ENCODE assay signal across 8 cellular contexts in the genomic region with DNA sequence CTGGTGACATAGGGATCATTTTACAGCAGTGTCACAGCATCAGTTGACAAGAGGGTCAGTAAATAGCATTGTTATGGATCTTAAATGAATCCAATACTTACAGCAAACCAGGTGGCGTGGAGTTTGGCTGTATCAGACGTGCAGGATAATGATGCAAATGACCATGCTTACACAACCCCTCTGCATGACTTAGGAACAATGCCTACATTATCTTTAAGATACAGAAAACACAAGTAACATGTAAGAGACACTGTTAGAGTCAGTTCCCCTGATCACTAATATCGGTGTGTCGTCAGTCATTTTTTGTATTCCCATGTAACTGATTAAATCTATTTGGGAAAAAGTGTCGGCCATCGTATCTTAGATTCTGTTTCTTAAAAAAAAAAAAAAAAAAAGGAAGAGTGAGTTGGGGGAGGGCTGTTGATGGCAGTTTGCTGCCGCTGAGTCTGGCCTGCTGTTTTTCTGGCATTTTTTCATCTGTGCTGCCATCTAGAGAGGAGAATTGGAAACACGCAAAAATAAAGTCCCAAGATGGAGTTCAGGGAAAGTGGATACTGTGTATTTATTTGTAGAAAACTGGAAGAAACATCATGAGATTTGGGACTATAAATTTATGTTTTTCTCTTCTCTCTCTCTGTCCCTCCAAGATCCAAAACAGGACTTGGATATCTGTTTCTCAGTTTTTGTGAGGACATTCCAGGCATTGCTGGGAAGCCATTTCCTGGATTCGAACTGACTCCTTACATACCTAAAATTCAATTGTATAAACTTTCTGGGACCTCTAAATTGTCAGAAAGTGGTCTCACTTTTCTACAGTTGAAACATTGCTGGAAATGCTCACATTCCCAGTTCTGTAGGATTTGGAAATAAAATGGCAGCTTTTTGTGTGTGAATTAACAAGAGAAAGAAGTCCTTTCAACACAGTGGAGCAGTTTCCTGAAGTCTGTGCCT.
DNase-seq lines count a peak whose midpoint lies in the region; ATAC-seq and FAIRE-seq lines count a peak whose summit lies in the region.

No MANE protein-coding gene starts in this region.

- no peaks in the 10 kb centered on the region for H3K27me3 Mint-ChIP-seq in activated T-helper 1 cell treated with anti-CD3 and anti-CD28 coated beads, Interleukin-12 subunit alpha, Interleukin-12 subunit beta, Interleukin-2, Interleukin-4 antibody, amounts not matched to agents 30 ng/mL and 10 ng/mL and 1 ng/mL, durations not matched to agents 14 hours and 24 hours and 36 hours (ENCODE audit: insufficient read depth)

- H3K36me3 ChIP-seq in neuron (ENCODE audit: insufficient read depth, low read length) = no peaks in the 10 kb centered on the region

- FAIRE-seq in frontal cortex (lab: Jason Lieb, UNC) = peak; percentile 92

- H3K4me3 ChIP-seq in neuron (ENCODE audit: low read length) = no peak overlapping the region

- peaks cover 6% of the 10 kb centered on the region for H3K36me3 Mint-ChIP-seq in activated T-helper 1 cell treated with anti-CD3 and anti-CD28 coated beads, Interleukin-12 subunit alpha, Interleukin-12 subunit beta, Interleukin-2, Interleukin-4 antibody, amounts not matched to agents 30 ng/mL and 10 ng/mL and 1 ng/mL, durations not matched to agents 14 hours and 24 hours and 36 hours (ENCODE audit: low read depth)

- no peak overlapping the region for H3K27ac Mint-ChIP-seq in activated T-helper 1 cell treated with anti-CD3 and anti-CD28 coated beads, Interleukin-12 subunit alpha, Interleukin-12 subunit beta, Interleukin-2, Interleukin-4 antibody, amounts not matched to agents 30 ng/mL and 10 ng/mL and 1 ng/mL, durations not matched to agents 14 hours and 24 hours and 36 hours

- DNase-seq in DMS114 treated with DMSO at 0.1 percent for 48 hours (lab: John Stamatoyannopoulos, UW; ENCODE audit: unreplicated experiment) (peak; percentile 61), NCI-H748 treated with DMSO at 0.1 percent for 48 hours (lab: John Stamatoyannopoulos, UW) (peak; percentile 70), frontal cortex (ENCODE audit: low spot score in 2 of 2) (peak in 1 of 2 donors; percentile 42), HuH-7.5 (ENCODE audit: low spot score) (no peak)
- peak; percentile 45 for DNase-seq in activated T-helper 1 cell treated with anti-CD3 and anti-CD28 coated beads, Interleukin-12 subunit alpha, Interleukin-12 subunit beta, Interleukin-2, Interleukin-4 antibody, amounts not matched to agents 30 ng/mL and 10 ng/mL and 1 ng/mL, durations not matched to agents 14 hours and 24 hours and 36 hours (ENCODE audit: low spot score)

- intact Hi-C loops in activated T-helper 1 cell treated with anti-CD3 and anti-CD28 coated beads, Interleukin-12 subunit alpha, Interleukin-12 subunit beta, Interleukin-2, Interleukin-4 antibody, amounts not matched to agents 30 ng/mL and 10 ng/mL and 1 ng/mL, durations not matched to agents 14 hours and 24 hours and 36 hours (cut with micrococcal nuclease) = loop anchor here (1.0 to 2.0 kb wide), 4 partner anchors 36 to 168 kb away; no protein-coding TSS in a partner anchor

- H3K4me1 Mint-ChIP-seq in activated T-helper 1 cell treated with anti-CD3 and anti-CD28 coated beads, Interleukin-12 subunit alpha, Interleukin-12 subunit beta, Interleukin-2, Interleukin-4 antibody, amounts not matched to agents 30 ng/mL and 10 ng/mL and 1 ng/mL, durations not matched to agents 14 hours and 24 hours and 36 hours (ENCODE audit: low read depth) = peaks cover 16% of the 10 kb centered on the region

- H3K4me3 Mint-ChIP-seq in activated T-helper 1 cell treated with anti-CD3 and anti-CD28 coated beads, Interleukin-12 subunit alpha, Interleukin-12 subunit beta, Interleukin-2, Interleukin-4 antibody, amounts not matched to agents 30 ng/mL and 10 ng/mL and 1 ng/mL, durations not matched to agents 14 hours and 24 hours and 36 hours = no peak overlapping the region

- no peaks in the 10 kb centered on the region for H3K9me3 ChIP-seq in neuron (ENCODE audit: low read length)

- no peaks in the 10 kb centered on the region for H3K9me3 Mint-ChIP-seq in activated T-helper 1 cell treated with anti-CD3 and anti-CD28 coated beads, Interleukin-12 subunit alpha, Interleukin-12 subunit beta, Interleukin-2, Interleukin-4 antibody, amounts not matched to agents 30 ng/mL and 10 ng/mL and 1 ng/mL, durations not matched to agents 14 hours and 24 hours and 36 hours

- peak; percentile 65 for ATAC-seq in GM19397 (IDR thresholded peaks at IDR 0.05; ENCODE audit: unreplicated experiment)
- peak; percentile 77 for ATAC-seq in HG03565 (IDR thresholded peaks at IDR 0.05; ENCODE audit: unreplicated experiment)

- no peaks in the 10 kb centered on the region for H3K27me3 ChIP-seq in neuron (ENCODE audit: insufficient read depth, low read length)

- H2AFZ ChIP-seq in neuron (ENCODE audit: low read depth, low read length) = peak overlapping the region; percentile 80

- peaks cover 8% of the 10 kb centered on the region for H3K4me1 ChIP-seq in neuron (ENCODE audit: insufficient read depth, low read length)
